Comparison of ENCODE assay signal across 12 cellular contexts in genomic region chr1:19814681-19815503, GRCh38. TPM values are rescaled to one million over a fixed set of nuclear protein-coding genes. Genes with fewer than 3 reads are reported as not detected.
DNase-seq lines count a peak whose midpoint lies in the region; ATAC-seq, FAIRE-seq and TF ChIP-seq lines count a peak whose summit lies in the region.
"Had no signal": no experiment of that assay in that cellular context is flagged by ENCODE, and none has a peak within 500 bp of the region (broad histone marks: within the 10 kb centered on the region; RNA-seq: fewer than 3 reads in every experiment).

A gene with protein sequence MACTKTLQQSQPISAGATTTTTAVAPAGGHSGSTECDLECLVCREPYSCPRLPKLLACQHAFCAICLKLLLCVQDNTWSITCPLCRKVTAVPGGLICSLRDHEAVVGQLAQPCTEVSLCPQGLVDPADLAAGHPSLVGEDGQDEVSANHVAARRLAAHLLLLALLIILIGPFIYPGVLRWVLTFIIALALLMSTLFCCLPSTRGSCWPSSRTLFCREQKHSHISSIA (minus strand): TSS chr1:19815283. CDS start chr1:19815101, 182 bp downstream.

- peak; percentile 96 for FAIRE-seq in islet of Langerhans (lab: Jason Lieb, UNC)

- H3K9me3 Mint-ChIP-seq in T-helper 2 cell treated with Interferon-gamma antibody and Interleukin-4, amounts not matched to agents 5 μg/mL and 100 μg/mL, for 36 hours, result no peaks in the 10 kb centered on the region
- H3K9me3 Mint-ChIP-seq: activated CD4-positive, alpha-beta memory T cell treated with anti-CD3 and anti-CD28 coated beads, Interleukin-2, amount 10 ng/mL, durations not matched to agents 7 days and 5 days; activated naive CD8-positive, alpha-beta T cell treated with anti-CD3 and anti-CD28 coated beads, Interleukin-2, amount 10 ng/mL, durations not matched to agents 7 days and 5 days had no signal

- H3K9me3 ChIP-seq in gastrocnemius medialis (no peaks in the 10 kb centered on the region), tibial artery (no peaks in the 10 kb centered on the region)
- H3K9me3 ChIP-seq: heart left ventricle, thoracic aorta had no signal

- in situ Hi-C loops in gastrocnemius medialis (cut with MboI; ENCODE audit: low sequenced_read_pairs in 4 of 4), result no loop called here
- in situ Hi-C loops in ACHN (cut with HindIII; ENCODE audit: low pct_ligation_motif_present, low pct_unique_long_range_greater_than_20kb, low sequenced_read_pairs), result no loop called here

- H3K27me3 Mint-ChIP-seq in T-helper 2 cell treated with Interferon-gamma antibody and Interleukin-4, amounts not matched to agents 5 μg/mL and 100 μg/mL, for 36 hours (ENCODE audit: low read depth), result no peaks in the 10 kb centered on the region

- H3K4me3 ChIP-seq in gastrocnemius medialis (no peak within 1 kb of the TSS), tibial artery (no peak within 1 kb of the TSS)
- H3K4me3 ChIP-seq: heart left ventricle, thoracic aorta had no signal

- intact Hi-C loops in gastrocnemius medialis (cut with DNase I; ENCODE audit: low total_unique reads), result loop anchor here (5.0 kb wide), 1 partner anchor 48 kb away; no protein-coding TSS in a partner anchor
- intact Hi-C loops in tibial artery (cut with DNase I; ENCODE audit: low total_unique reads), result loop anchor here (5.0 kb wide), 1 partner anchor 98 kb away; no protein-coding TSS in a partner anchor

- H3K27ac ChIP-seq in gastrocnemius medialis (no peak within 1 kb of the TSS), tibial artery (no peak within 1 kb of the TSS)
- H3K27ac ChIP-seq: heart left ventricle, thoracic aorta had no signal

- H3K4me1 Mint-ChIP-seq in T-helper 2 cell treated with Interferon-gamma antibody and Interleukin-4, amounts not matched to agents 5 μg/mL and 100 μg/mL, for 36 hours (ENCODE audit: low read depth), result no peaks in the 10 kb centered on the region
- H3K4me1 Mint-ChIP-seq: activated CD4-positive, alpha-beta memory T cell treated with anti-CD3 and anti-CD28 coated beads, Interleukin-2, amount 10 ng/mL, durations not matched to agents 7 days and 5 days; activated naive CD8-positive, alpha-beta T cell treated with anti-CD3 and anti-CD28 coated beads, Interleukin-2, amount 10 ng/mL, durations not matched to agents 7 days and 5 days had no signal

- ATAC-seq in gastrocnemius medialis (peak; percentile 77 to 86), HG03342 (IDR thresholded peaks at IDR 0.05; ENCODE audit: unreplicated experiment) (no peak)

- no peak within 1 kb of the TSS for H3K27ac Mint-ChIP-seq in T-helper 2 cell treated with Interferon-gamma antibody and Interleukin-4, amounts not matched to agents 5 μg/mL and 100 μg/mL, for 36 hours
- H3K27ac Mint-ChIP-seq: activated CD4-positive, alpha-beta memory T cell treated with anti-CD3 and anti-CD28 coated beads, Interleukin-2, amount 10 ng/mL, durations not matched to agents 7 days and 5 days; activated naive CD8-positive, alpha-beta T cell treated with anti-CD3 and anti-CD28 coated beads, Interleukin-2, amount 10 ng/mL, durations not matched to agents 7 days and 5 days had no signal

- peaks cover 3 to 12% of the 10 kb centered on the region in 2 donors for H3K4me1 ChIP-seq in gastrocnemius medialis
- peaks cover 0 to 20% (median 5%) of the 10 kb centered on the region in 4 donors for H3K4me1 ChIP-seq in tibial artery
- H3K4me1 ChIP-seq: heart left ventricle had no signal

- TF ChIP-seq POLR2A in gastrocnemius medialis (IDR thresholded peaks at IDR 0.05), result no peak

- H3K36me3 ChIP-seq in gastrocnemius medialis (no peaks in the 10 kb centered on the region), tibial artery (no peaks in the 10 kb centered on the region)
- H3K36me3 ChIP-seq: heart left ventricle, thoracic aorta had no signal

- peaks cover 0 to 12% (median 0%) of the 10 kb centered on the region in 3 donors for H3K27me3 ChIP-seq in gastrocnemius medialis
- H3K27me3 ChIP-seq in tibial artery, result no peaks in the 10 kb centered on the region
- H3K27me3 ChIP-seq: heart left ventricle had no signal

- H3K36me3 Mint-ChIP-seq in T-helper 2 cell treated with Interferon-gamma antibody and Interleukin-4, amounts not matched to agents 5 μg/mL and 100 μg/mL, for 36 hours (ENCODE audit: low read depth), result no peaks in the 10 kb centered on the region
- H3K36me3 Mint-ChIP-seq: activated naive CD8-positive, alpha-beta T cell treated with anti-CD3 and anti-CD28 coated beads, Interleukin-2, amount 10 ng/mL, durations not matched to agents 7 days and 5 days had no signal

- no peak within 1 kb of the TSS for H3K4me3 Mint-ChIP-seq in T-helper 2 cell treated with Interferon-gamma antibody and Interleukin-4, amounts not matched to agents 5 μg/mL and 100 μg/mL, for 36 hours
- H3K4me3 Mint-ChIP-seq: activated CD4-positive, alpha-beta memory T cell treated with anti-CD3 and anti-CD28 coated beads, Interleukin-2, amount 10 ng/mL, durations not matched to agents 7 days and 5 days; activated naive CD8-positive, alpha-beta T cell treated with anti-CD3 and anti-CD28 coated beads, Interleukin-2, amount 10 ng/mL, durations not matched to agents 7 days and 5 days had no signal

- TF ChIP-seq CTCF in gastrocnemius medialis (IDR thresholded peaks at IDR 0.05 in 4 of 5, conservative IDR thresholded peaks at IDR 0.05 in 1 of 5) (no peak), tibial artery (IDR thresholded peaks at IDR 0.05) (no peak)

- DNase-seq in HT-29 (ENCODE audit: low spot score) (peak; percentile 87), NCI-H2196 treated with DMSO at 0.1 percent for 48 hours (lab: John Stamatoyannopoulos, UW; ENCODE audit: unreplicated experiment) (peak; percentile 76), gastrocnemius medialis (peak; percentile 19 to 60), tibial artery (no peak), ACHN (no peak)
- no peak for DNase-seq in T-helper 2 cell treated with Interferon-gamma antibody and Interleukin-4, amounts not matched to agents 5 μg/mL and 100 μg/mL, for 36 hours (ENCODE audit: low spot score)
- DNase-seq: activated CD4-positive, alpha-beta memory T cell treated with anti-CD3 and anti-CD28 coated beads, Interleukin-2, amount 10 ng/mL, durations not matched to agents 7 days and 5 days; activated naive CD8-positive, alpha-beta T cell treated with anti-CD3 and anti-CD28 coated beads, Interleukin-2, amount 10 ng/mL, durations not matched to agents 7 days and 5 days; heart left ventricle had no signal

RNA-seq across cellular contexts. Expression of the gene that starts here (rescaled TPM):
- not detected in 2 replicates for total RNA-seq in HT-29 (2014; rRNA removed; shearing (Covaris generic))
- total RNA-seq in gastrocnemius medialis, result under 1 TPM in 1 of 4 donors, not detected in 3; 0.24 TPM
- total RNA-seq: activated CD4-positive, alpha-beta memory T cell treated with anti-CD3 and anti-CD28 coated beads, Interleukin-2, amount 10 ng/mL, durations not matched to agents 7 days and 5 days; activated naive CD8-positive, alpha-beta T cell treated with anti-CD3 and anti-CD28 coated beads, Interleukin-2, amount 10 ng/mL, durations not matched to agents 7 days and 5 days; heart left ventricle; thoracic aorta had no signal

Comparison
In these comparisons a context has a peak if more than half of its experiments do, and no peak if none do; other contexts are left out.
1. Peak in DNase-seq in HT-29; RNA of the gene not detected or under 1 TPM.
2. Peak in DNase-seq and ATAC-seq in gastrocnemius medialis; RNA of the gene not detected or under 1 TPM.